ENCODE assay signal across 8 cellular contexts in the genomic region with DNA sequence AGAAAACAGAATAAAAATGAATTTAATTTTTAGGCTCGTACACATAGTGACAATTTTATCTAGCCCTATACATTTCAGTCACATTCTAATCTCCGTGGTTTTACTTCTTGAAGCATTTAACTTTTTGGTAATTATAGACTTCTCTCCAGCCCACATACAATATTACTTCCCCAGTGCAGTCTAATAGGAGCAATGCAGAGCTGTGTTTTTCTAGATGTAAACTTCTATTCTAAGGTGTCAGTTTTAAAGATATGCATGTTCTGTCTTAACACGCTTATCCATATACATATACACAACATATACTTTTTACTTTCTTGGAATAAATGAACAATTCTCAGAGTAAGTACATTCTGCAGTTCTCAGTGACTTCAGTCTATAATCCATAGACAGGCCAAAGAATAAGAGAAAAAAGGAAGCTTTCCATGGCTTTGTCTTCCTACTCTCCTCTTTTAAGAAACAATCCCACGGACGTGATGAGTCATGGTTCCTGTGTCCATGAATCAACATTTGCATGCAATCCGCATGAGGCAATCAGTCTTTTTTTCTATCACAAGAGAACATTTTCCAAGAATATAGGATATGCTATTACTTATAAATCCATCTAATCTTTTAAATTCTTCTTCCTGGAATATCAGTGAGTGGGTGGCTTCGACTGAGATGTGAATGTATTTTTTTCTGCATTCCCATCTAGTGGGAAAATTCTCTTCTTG. TPM values are rescaled to one million over a fixed set of nuclear protein-coding genes. Genes with fewer than 3 reads are reported as not detected.
A peak's percentile ranks its signal among the peaks of the same experiment; 100 is the strongest.
DNase-seq lines count a peak whose midpoint lies in the region; ATAC-seq and TF ChIP-seq lines count a peak whose summit lies in the region.

No MANE protein-coding gene starts in this region.

- TF ChIP-seq CTCF in left ventricle myocardium inferior (IDR thresholded peaks at IDR 0.05; ENCODE audit: borderline replicate concordance) (no peak), adrenal gland (IDR thresholded peaks at IDR 0.05) (no peak)

- intact Hi-C loops in left ventricle myocardium inferior (cut with micrococcal nuclease): loop anchor here (10.0 kb wide), 1 partner anchor 1244 kb away; no protein-coding TSS in a partner anchor
- intact Hi-C loops in Right ventricle myocardium inferior (cut with DNase I): no loop called here
- intact Hi-C loops in adrenal gland (cut with DNase I): no loop called here

- H3K9me3 ChIP-seq in left ventricle myocardium inferior (replicated peaks): no peaks in the 10 kb centered on the region
- no peaks in the 10 kb centered on the region for H3K9me3 ChIP-seq in adrenal gland (replicated peaks in 1 of 3)

- H3K4me3 ChIP-seq in left ventricle myocardium inferior (no peak overlapping the region), adrenal gland (no peak overlapping the region)

- no peak for TF ChIP-seq POLR2A in adrenal gland (IDR thresholded peaks at IDR 0.05)

- ATAC-seq in Right ventricle myocardium inferior (no peak), GM18861 (IDR thresholded peaks at IDR 0.05; ENCODE audit: unreplicated experiment) (no peak), HG02798 (IDR thresholded peaks at IDR 0.05; ENCODE audit: poor library complexity, unreplicated experiment) (no peak), HG02623 (IDR thresholded peaks at IDR 0.05; ENCODE audit: unreplicated experiment) (no peak)

- 41 to 50% (median 45%) methylated on average over 7 of the region's 7 CpGs for WGBS in adrenal gland, 4 donors

- H3K27me3 ChIP-seq in left ventricle myocardium inferior (ENCODE audit: low read depth) (no peaks in the 10 kb centered on the region), adrenal gland (no peaks in the 10 kb centered on the region)

- H3K4me1 ChIP-seq in left ventricle myocardium inferior: peaks cover 10% of the 10 kb centered on the region
- peaks cover 0 to 16% of the 10 kb centered on the region in 2 donors for H3K4me1 ChIP-seq in adrenal gland (replicated peaks in 1 of 2)

- peak overlapping the region; percentile 28 for H3K27ac ChIP-seq in left ventricle myocardium inferior (replicated peaks)
- H3K27ac ChIP-seq in adrenal gland: peak overlapping the region in 1 of 5 donors; percentile 18

- H3K36me3 ChIP-seq in left ventricle myocardium inferior (no peaks in the 10 kb centered on the region), adrenal gland (replicated peaks in 1 of 2) (no peaks in the 10 kb centered on the region)

- DNase-seq in left ventricle myocardium inferior (no peak), Right ventricle myocardium inferior (ENCODE audit: missing footprints) (no peak), adrenal gland (peak in 6 of 7 donors; percentile 37 to 62 (median 50)), inferior parietal cortex (ENCODE audit: extremely low spot score) (peak; percentile 43)
- DNase-seq in stimulated activated CD4-positive, alpha-beta T cell treated with anti-CD3 and anti-CD28 coated beads, Interleukin-4, amount 100 ng/mL, for 24 hours: no peak

RNA-seq across cellular contexts. Expression of gene CCDC102B, which starts 42.8 kb away (rescaled TPM):
- total RNA-seq in left ventricle myocardium inferior (6.1 TPM), Right ventricle myocardium inferior (3.9 TPM), adrenal gland (10 to 100 TPM in 1 of 8 donors, 1 to 10 TPM in 7; 2.7 to 12.4 (median 8.6) TPM)
- 10 to 100 TPM in 1 of 3 donors, 1 to 10 TPM in 2; 5.3 to 11.9 (median 6.0) TPM for polyA plus RNA-seq in adrenal gland

Comparison
In these comparisons a context has a peak if more than half of its experiments do, and no peak if none do; other contexts are left out.
1. DNase-seq: peak in adrenal gland (6 of 7) and inferior parietal cortex (single experiment); none in left ventricle myocardium inferior (single experiment), Right ventricle myocardium inferior (single experiment) and stimulated activated CD4-positive, alpha-beta T cell treated with anti-CD3 and anti-CD28 coated beads, Interleukin-4, amount 100 ng/mL, for 24 hours (single experiment).